ENCODE assay signal across 1 cellular context in genomic region chr15:73633111-73633990, GRCh38.
TF ChIP-seq lines count a peak whose summit lies in the region.

Gene NPTN (minus strand): TSS chr15:73633389. CDS start chr15:73633215, 174 bp downstream.

TF ChIP-seq in HEK293, 187 proteins besides CTCF, POLR2A, EP300 and RAD21 (continued from another document and continues in another):
- no peak for TF ChIP-seq OVOL3 (tag by site-specific recombination; IDR thresholded peaks at IDR 0.05)
- no peak for TF ChIP-seq GLI2 (tag by site-specific recombination; IDR thresholded peaks at IDR 0.05; ENCODE audit: borderline replicate concordance, low read depth)
- TF ChIP-seq ZNF10 (tag by site-specific recombination; IDR thresholded peaks at IDR 0.05) = no peak
- TF ChIP-seq ZNF292 (tag by site-specific recombination; IDR thresholded peaks at IDR 0.05; ENCODE audit: borderline replicate concordance, low read depth) = no peak
- 0 out of 2 replicates have a peak, but pooled peaks have one; percentile 18 for TF ChIP-seq MZF1 (tag by site-specific recombination; IDR thresholded peaks at IDR 0.05; ENCODE audit: borderline replicate concordance)
- no peak for TF ChIP-seq ZNF391 (tag by site-specific recombination; IDR thresholded peaks at IDR 0.05; ENCODE audit: borderline replicate concordance, low read depth)
- no peak; the same call in 1 of the 2 replicates for TF ChIP-seq KLF7 (tag by site-specific recombination; IDR thresholded peaks at IDR 0.05; ENCODE audit: borderline replicate concordance)
- TF ChIP-seq REST (tag by site-specific recombination; IDR thresholded peaks at IDR 0.05) = no peak
- no peak; the same call in 1 of the 2 replicates for TF ChIP-seq KLF17 (tag by site-specific recombination; IDR thresholded peaks at IDR 0.05)
- no peak for TF ChIP-seq ZNF133 (tag by site-specific recombination; IDR thresholded peaks at IDR 0.05)
- no peak for TF ChIP-seq ZBTB49 (tag by site-specific recombination; IDR thresholded peaks at IDR 0.05; ENCODE audit: low read depth)
- no peak for TF ChIP-seq ZNF521 (tag by site-specific recombination; IDR thresholded peaks at IDR 0.05)
- TF ChIP-seq ZNF639 (tag by site-specific recombination; IDR thresholded peaks at IDR 0.05) = no peak
- no peak for TF ChIP-seq ZNF473 (tag by site-specific recombination; IDR thresholded peaks at IDR 0.05)
- TF ChIP-seq PRDM4 (tag by site-specific recombination; IDR thresholded peaks at IDR 0.05) = no peak
- no peak for TF ChIP-seq ZBTB8A (tag by site-specific recombination; IDR thresholded peaks at IDR 0.05)
- TF ChIP-seq ZNF24 (tag by site-specific recombination; IDR thresholded peaks at IDR 0.05) = peak; percentile 45; the same call in 1 of the 2 replicates
- no peak for TF ChIP-seq ZNF626 (tag by site-specific recombination; IDR thresholded peaks at IDR 0.05)
- TF ChIP-seq ZNF529 (tag by site-specific recombination; IDR thresholded peaks at IDR 0.05; ENCODE audit: insufficient replicate concordance) = no peak
- TF ChIP-seq ZNF747 (tag by site-specific recombination; IDR thresholded peaks at IDR 0.05) = no peak
- no peak for TF ChIP-seq ZNF239 (tag by site-specific recombination; IDR thresholded peaks at IDR 0.05)
- TF ChIP-seq ZNF596 (tag by site-specific recombination; IDR thresholded peaks at IDR 0.05) = no peak
- no peak for TF ChIP-seq ZBTB10 (tag by site-specific recombination; IDR thresholded peaks at IDR 0.05)
- no peak for TF ChIP-seq ZNF37A (tag by site-specific recombination; IDR thresholded peaks at IDR 0.05)
- no peak for TF ChIP-seq ZNF23 (tag by site-specific recombination; IDR thresholded peaks at IDR 0.05; ENCODE audit: borderline replicate concordance)
- no peak for TF ChIP-seq ZNF513 (tag by site-specific recombination; IDR thresholded peaks at IDR 0.05)
- no peak for TF ChIP-seq ZNF837 (tag by site-specific recombination; IDR thresholded peaks at IDR 0.05)
- TF ChIP-seq ZNF2 (tag by site-specific recombination; IDR thresholded peaks at IDR 0.05) = peak; percentile 82; the same call in 1 of the 2 replicates
- no peak for TF ChIP-seq ZNF138 (tag by site-specific recombination; IDR thresholded peaks at IDR 0.05; ENCODE audit: borderline replicate concordance)
- TF ChIP-seq ZNF157 (tag by site-specific recombination; IDR thresholded peaks at IDR 0.05) = no peak
- no peak for TF ChIP-seq ZNF174 (tag by site-specific recombination; IDR thresholded peaks at IDR 0.05)
- TF ChIP-seq ZNF404 (tag by site-specific recombination; IDR thresholded peaks at IDR 0.05) = 0 out of 2 replicates have a peak, but pooled peaks have one; percentile 42
- no peak for TF ChIP-seq ZNF449 (tag by site-specific recombination; IDR thresholded peaks at IDR 0.05)
- TF ChIP-seq ZNF266 (tag by site-specific recombination; IDR thresholded peaks at IDR 0.05; ENCODE audit: low read depth) = no peak
- TF ChIP-seq ZNF555 (tag by site-specific recombination; conservative IDR thresholded peaks at IDR 0.05) = no peak
- TF ChIP-seq ZNF777 (tag by site-specific recombination; IDR thresholded peaks at IDR 0.05; ENCODE audit: borderline replicate concordance) = no peak
- peak; percentile 11; the same call in 1 of the 2 replicates for TF ChIP-seq EGR2 (tag by site-specific recombination; IDR thresholded peaks at IDR 0.05; ENCODE audit: low read depth)
- TF ChIP-seq ZIC2 (tag by site-specific recombination; IDR thresholded peaks at IDR 0.05) = no peak
- no peak; the same call in 1 of the 2 replicates for TF ChIP-seq ZNF658 (tag by site-specific recombination; IDR thresholded peaks at IDR 0.05)
- TF ChIP-seq ZEB2 (tag by site-specific recombination; IDR thresholded peaks at IDR 0.05) = 0 out of 2 replicates have a peak, but pooled peaks have one; percentile 58
- peak; percentile 98 for TF ChIP-seq SP2 (tag by site-specific recombination; IDR thresholded peaks at IDR 0.05)
- no peak for TF ChIP-seq PRDM6 (tag by site-specific recombination; IDR thresholded peaks at IDR 0.05)
- TF ChIP-seq ZBTB6 (tag by site-specific recombination; IDR thresholded peaks at IDR 0.05) = no peak
